18 cellular contexts compared by ENCODE assay signal in the genomic region with DNA sequence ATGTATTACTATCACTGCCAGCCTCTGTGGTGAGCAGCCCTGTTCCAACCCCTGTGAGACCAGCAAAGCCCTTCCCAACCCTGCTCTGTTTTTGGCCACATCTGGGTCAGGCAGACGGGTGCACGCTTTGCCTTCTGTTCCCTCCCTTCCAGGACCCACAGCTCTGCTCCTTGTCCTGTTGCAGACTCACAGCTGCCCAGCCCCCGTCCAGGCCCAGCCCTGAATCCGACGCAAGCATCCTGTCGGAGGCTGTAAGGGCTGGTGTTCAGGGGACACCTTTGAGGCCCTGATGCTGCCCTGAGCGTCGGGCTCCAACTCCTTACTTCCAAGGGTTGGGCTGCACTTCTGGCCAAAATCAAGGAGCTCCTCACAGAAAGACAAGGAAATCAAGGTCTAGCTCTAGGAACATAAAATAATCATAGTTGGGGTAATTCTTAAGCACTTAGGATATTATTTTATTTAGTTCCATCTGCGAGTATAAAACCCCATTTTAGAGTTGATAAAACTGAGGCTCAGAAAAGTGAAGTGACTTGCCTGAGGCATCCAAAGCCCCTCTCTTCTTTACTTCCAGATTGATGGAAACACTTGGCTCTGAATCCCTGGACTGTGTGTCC. TPM values are rescaled to one million over a fixed set of nuclear protein-coding genes. Genes with fewer than 3 reads are reported as not detected.
"Had no signal": no experiment of that assay in that cellular context is flagged by ENCODE, and none has a peak within 500 bp of the region (broad histone marks: within the 10 kb centered on the region; RNA-seq: fewer than 3 reads in every experiment).

No MANE protein-coding gene starts in this region.

- H3K4me1 ChIP-seq: colonic mucosa, foreskin keratinocyte, thyroid gland had no signal

- H3K27ac Mint-ChIP-seq: activated CD4-positive, alpha-beta memory T cell treated with anti-CD3 and anti-CD28 coated beads, Interleukin-2, amount 10 ng/mL, durations not matched to agents 7 days and 5 days; activated CD8-positive, alpha-beta memory T cell treated with anti-CD3 and anti-CD28 coated beads, Interleukin-2, amount 10 ng/mL, durations not matched to agents 7 days and 5 days; activated naive CD4-positive, alpha-beta T cell treated with anti-CD3 and anti-CD28 coated beads, Interleukin-2, amount 10 ng/mL, durations not matched to agents 7 days and 5 days; activated T-helper 2 cell treated with anti-CD3 and anti-CD28 coated beads, Interferon-gamma antibody, Interleukin-2, Interleukin-4, amounts not matched to agents 10 μg/mL and 5 μg/mL and 100 μg/mL, durations not matched to agents 14 hours and 24 hours and 36 hours; T-cell had no signal

- H3K4me3 ChIP-seq: colonic mucosa, ovary, thyroid gland had no signal

- H3K4me3 Mint-ChIP-seq: activated CD4-positive, alpha-beta memory T cell treated with anti-CD3 and anti-CD28 coated beads, Interleukin-2, amount 10 ng/mL, durations not matched to agents 7 days and 5 days; activated CD8-positive, alpha-beta memory T cell treated with anti-CD3 and anti-CD28 coated beads, Interleukin-2, amount 10 ng/mL, durations not matched to agents 7 days and 5 days; activated naive CD4-positive, alpha-beta T cell treated with anti-CD3 and anti-CD28 coated beads, Interleukin-2, amount 10 ng/mL, durations not matched to agents 7 days and 5 days; neural crest cell; T-cell had no signal

- H3K36me3 ChIP-seq: brain microvascular endothelial cell, colonic mucosa, ovary, thyroid gland had no signal

- H3K9me3 Mint-ChIP-seq: activated CD4-positive, alpha-beta memory T cell treated with anti-CD3 and anti-CD28 coated beads, Interleukin-2, amount 10 ng/mL, durations not matched to agents 7 days and 5 days; activated naive CD4-positive, alpha-beta T cell treated with anti-CD3 and anti-CD28 coated beads, Interleukin-2, amount 10 ng/mL, durations not matched to agents 7 days and 5 days; activated T-helper 2 cell treated with anti-CD3 and anti-CD28 coated beads, Interferon-gamma antibody, Interleukin-2, Interleukin-4, amounts not matched to agents 10 μg/mL and 5 μg/mL and 100 μg/mL, durations not matched to agents 14 hours and 24 hours and 36 hours; neural crest cell; T-cell had no signal

- H3K36me3 Mint-ChIP-seq: activated naive CD4-positive, alpha-beta T cell treated with anti-CD3 and anti-CD28 coated beads, Interleukin-2, amount 10 ng/mL, durations not matched to agents 7 days and 5 days; T-cell had no signal

- ATAC-seq: activated CD8-positive, alpha-beta memory T cell treated with anti-CD3 and anti-CD28 coated beads, Interleukin-2, amount 10 ng/mL, durations not matched to agents 7 days and 5 days; foreskin keratinocyte; left lobe of liver; T-cell had no signal

- H3K9me3 ChIP-seq: colonic mucosa, ovary, thyroid gland had no signal

- H3K27ac ChIP-seq: brain microvascular endothelial cell, colonic mucosa, foreskin keratinocyte, ovary, thyroid gland had no signal

- DNase-seq: activated CD4-positive, alpha-beta memory T cell treated with anti-CD3 and anti-CD28 coated beads, Interleukin-2, amount 10 ng/mL, durations not matched to agents 7 days and 5 days; activated CD4-positive, alpha-beta T cell treated with anti-CD3 and anti-CD28 coated beads for 48 hours; activated CD4-positive, CD25-positive, alpha-beta regulatory T cell; activated CD8-positive, alpha-beta memory T cell treated with anti-CD3 and anti-CD28 coated beads, Interleukin-2, amount 10 ng/mL, durations not matched to agents 7 days and 5 days; activated naive CD4-positive, alpha-beta T cell treated with anti-CD3 and anti-CD28 coated beads, Interleukin-2, amount 10 ng/mL, durations not matched to agents 7 days and 5 days; brain microvascular endothelial cell; central memory CD4-positive, alpha-beta T cell; colonic mucosa; foreskin keratinocyte; hippocampal formation; ovary; stimulated activated naive CD4-positive, alpha-beta T cell; T-cell; thyroid gland had no signal

- H3K27me3 ChIP-seq: colonic mucosa, ovary, thyroid gland had no signal

RNA-seq across cellular contexts. Expression of a gene that starts 14.3 kb away (rescaled TPM):
- polyA plus RNA-seq: fibroblast of lung had no signal
